Comparison of ENCODE assay signal across 8 cellular contexts in the genomic region with DNA sequence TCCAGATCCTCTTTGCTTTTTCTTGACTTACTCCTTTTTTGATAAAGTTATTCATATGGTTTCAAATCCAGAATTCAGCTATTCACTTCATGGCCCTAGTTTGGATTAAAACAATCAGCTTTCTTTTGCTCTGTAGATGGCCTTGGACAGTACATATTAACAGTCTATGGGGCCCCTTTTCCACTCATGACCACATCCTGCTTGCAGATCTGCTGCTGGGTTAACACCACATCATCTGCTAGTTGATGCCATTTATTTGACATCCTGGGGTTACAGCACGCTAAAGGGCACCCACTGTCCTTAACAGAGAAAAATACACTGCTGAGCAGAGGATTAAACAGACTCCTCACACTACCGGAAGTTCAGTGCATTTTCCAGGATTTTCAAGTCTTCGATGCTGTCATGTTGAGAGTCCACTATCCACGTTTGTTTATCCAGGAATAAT. TPM values are rescaled to one million over a fixed set of nuclear protein-coding genes. Genes with fewer than 3 reads are reported as not detected.
DNase-seq lines count a peak whose midpoint lies in the region; ATAC-seq, FAIRE-seq and TF ChIP-seq lines count a peak whose summit lies in the region.

No MANE protein-coding gene starts in this region.

- no peaks in the 10 kb centered on the region for H4K20me1 ChIP-seq in keratinocyte (ENCODE audit: control insufficient read depth, extremely low read depth, insufficient read depth, low read length)

- H3K4me2 ChIP-seq in keratinocyte (ENCODE audit: control insufficient read depth, extremely low read depth, insufficient read depth, low read depth, low read length), result peak overlapping the region; percentile 74

- dilution Hi-C loops in keratinocyte (cut with MboI; ENCODE audit: extremely low pct_ligation_motif_present, low sequenced_read_pairs), result no loop called here

- H3K4me3 ChIP-seq in keratinocyte (ENCODE audit: control insufficient read depth in 2 of 3, extremely low read depth in 1 of 3, insufficient read depth in 2 of 3, low read depth in 1 of 3, low read length in 3 of 3), result no peak overlapping the region

- peak; percentile 49 for DNase-seq in ELR (ENCODE audit: low read depth)
- DNase-seq in KBM-7, result peak; percentile 63
- no peak for DNase-seq in activated T-cell treated with anti-CD3 and anti-CD28 coated beads, Interleukin-2, amount 50 U/mL, for 24 hours
- no peak for DNase-seq in keratinocyte (ENCODE audit: low read depth, low spot score)
- DNase-seq in NCI-H187 (lab: John Stamatoyannopoulos, UW), result no peak
- no peak for DNase-seq in islet precursor cell

- TF ChIP-seq CTCF in keratinocyte (optimal IDR thresholded peaks at IDR 0.05 in 1 of 3, IDR thresholded peaks at IDR 0.05 in 1 of 3, conservative IDR thresholded peaks at IDR 0.05 in 1 of 3; ENCODE audit: extremely low read depth in 1 of 3, insufficient read depth in 2 of 3, low read length in 3 of 3), result no peak

- H2AFZ ChIP-seq in keratinocyte (ENCODE audit: control insufficient read depth, low read length), result peak overlapping the region; percentile 38

- peak overlapping the region; percentile 99 for H3K27ac Mint-ChIP-seq in activated T-cell treated with anti-CD3 and anti-CD28 coated beads, Interleukin-2, amount 50 U/mL, for 24 hours
- peak overlapping the region; percentile 98 for H3K27ac Mint-ChIP-seq in stimulated activated naive CD8-positive, alpha-beta T cell treated with anti-CD3 and anti-CD28 coated beads, Interleukin-15, Interleukin-2, amounts not matched to agents 100 ng/mL and 50 ng/mL, for 24 hours

- no peaks in the 10 kb centered on the region for H3K36me3 ChIP-seq in keratinocyte (ENCODE audit: control insufficient read depth in 2 of 2, extremely low read depth in 1 of 2, insufficient read depth in 2 of 2, low read length in 2 of 2)

- no peaks in the 10 kb centered on the region for H3K9me1 ChIP-seq in keratinocyte (ENCODE audit: control insufficient read depth, extremely low read depth, insufficient read depth, low read length)

- H3K9me3 ChIP-seq in keratinocyte (ENCODE audit: control insufficient read depth, low read depth, low read length), result no peaks in the 10 kb centered on the region

- H3K36me3 Mint-ChIP-seq in activated T-cell treated with anti-CD3 and anti-CD28 coated beads, Interleukin-2, amount 50 U/mL, for 24 hours (ENCODE audit: low read depth), result peaks cover 71% of the 10 kb centered on the region
- peaks cover 55% of the 10 kb centered on the region for H3K36me3 Mint-ChIP-seq in stimulated activated naive CD8-positive, alpha-beta T cell treated with anti-CD3 and anti-CD28 coated beads, Interleukin-15, Interleukin-2, amounts not matched to agents 100 ng/mL and 50 ng/mL, for 24 hours (ENCODE audit: low read depth)

- H3K27me3 ChIP-seq in keratinocyte (ENCODE audit: control insufficient read depth, extremely low read depth, insufficient read depth, low read length), result no peaks in the 10 kb centered on the region

- peaks cover 23% of the 10 kb centered on the region for H3K4me1 ChIP-seq in keratinocyte (ENCODE audit: control insufficient read depth, extremely low read depth, insufficient read depth, low read length)

- H3K4me3 Mint-ChIP-seq in activated T-cell treated with anti-CD3 and anti-CD28 coated beads, Interleukin-2, amount 50 U/mL, for 24 hours, result peak overlapping the region; percentile 87
- H3K4me3 Mint-ChIP-seq in stimulated activated naive CD8-positive, alpha-beta T cell treated with anti-CD3 and anti-CD28 coated beads, Interleukin-15, Interleukin-2, amounts not matched to agents 100 ng/mL and 50 ng/mL, for 24 hours, result peak overlapping the region; percentile 95

- H3K27ac ChIP-seq in keratinocyte (ENCODE audit: control insufficient read depth, insufficient read depth, low read length), result peak overlapping the region; percentile 96

- peak; percentile 80 for FAIRE-seq in keratinocyte (lab: Jason Lieb, UNC)

- H3K27me3 Mint-ChIP-seq in activated T-cell treated with anti-CD3 and anti-CD28 coated beads, Interleukin-2, amount 50 U/mL, for 24 hours, result no peaks in the 10 kb centered on the region
- no peaks in the 10 kb centered on the region for H3K27me3 Mint-ChIP-seq in stimulated activated naive CD8-positive, alpha-beta T cell treated with anti-CD3 and anti-CD28 coated beads, Interleukin-15, Interleukin-2, amounts not matched to agents 100 ng/mL and 50 ng/mL, for 24 hours

- no peak overlapping the region for H3K9ac ChIP-seq in keratinocyte (ENCODE audit: control insufficient read depth, extremely low read depth, insufficient read depth, low read length)

- in situ Hi-C loops in KBM-7 (cut with MboI; ENCODE audit: low pct_unique_long_range_greater_than_20kb, low sequenced_read_pairs), result no loop called here

- H3K9me3 Mint-ChIP-seq in activated T-cell treated with anti-CD3 and anti-CD28 coated beads, Interleukin-2, amount 50 U/mL, for 24 hours, result peaks cover 4% of the 10 kb centered on the region
- H3K9me3 Mint-ChIP-seq in stimulated activated naive CD8-positive, alpha-beta T cell treated with anti-CD3 and anti-CD28 coated beads, Interleukin-15, Interleukin-2, amounts not matched to agents 100 ng/mL and 50 ng/mL, for 24 hours, result no peaks in the 10 kb centered on the region

- H3K4me1 Mint-ChIP-seq in activated T-cell treated with anti-CD3 and anti-CD28 coated beads, Interleukin-2, amount 50 U/mL, for 24 hours (ENCODE audit: low read depth), result peaks cover 53% of the 10 kb centered on the region
- peaks cover 61% of the 10 kb centered on the region for H3K4me1 Mint-ChIP-seq in stimulated activated naive CD8-positive, alpha-beta T cell treated with anti-CD3 and anti-CD28 coated beads, Interleukin-15, Interleukin-2, amounts not matched to agents 100 ng/mL and 50 ng/mL, for 24 hours (ENCODE audit: low read depth)

- peak; percentile 77 for ATAC-seq in GM21447 (IDR thresholded peaks at IDR 0.05; ENCODE audit: unreplicated experiment)

- peaks cover 38% of the 10 kb centered on the region for H3K79me2 ChIP-seq in keratinocyte (ENCODE audit: control insufficient read depth, insufficient read depth, low read length)

RNA-seq across cellular contexts. Expression of a gene that starts 0.9 kb away (rescaled TPM):
- 118 to 193 TPM (median 145 TPM) in 3 replicates for polyA plus RNA-seq in keratinocyte
- polyA plus RNA-seq in keratinocyte (2011; ENCODE audit: low read depth), result 116 TPM
- 88.8 and 155 TPM in 2 replicates for polyA plus RNA-seq in keratinocyte (2011; cell fraction: cytosol; rRNA removed)
- 155 and 191 TPM in 2 replicates for polyA plus RNA-seq in keratinocyte (2011; cell fraction: nucleus; rRNA removed)
- 69.6 and 121 TPM in 2 replicates for polyA plus RNA-seq in keratinocyte (2012; ENCODE audit: low replicate concordance)
- 42.0 to 91.5 TPM (median 56.9 TPM) in 3 replicates for polyA minus RNA-seq in keratinocyte
- 53.3 TPM for polyA minus RNA-seq in keratinocyte (2011; cell fraction: cytosol; rRNA and poly(A)+ RNA removed)
- polyA minus RNA-seq in keratinocyte (2011; cell fraction: nucleus; rRNA and poly(A)+ RNA removed), result 56.6 and 94.6 TPM in 2 replicates

Comparison
In these comparisons a context has a peak if more than half of its experiments do, and no peak if none do; other contexts are left out.
1. DNase-seq: peak in ELR (single experiment) and KBM-7 (single experiment); none in activated T-cell treated with anti-CD3 and anti-CD28 coated beads, Interleukin-2, amount 50 U/mL, for 24 hours (single experiment), keratinocyte (single experiment), NCI-H187 (0 of 2) and islet precursor cell (single experiment).